Comparison of ENCODE assay signal across 9 cellular contexts in genomic region chr16:9048302-9048700, GRCh38. TPM values are rescaled to one million over a fixed set of nuclear protein-coding genes. Genes with fewer than 3 reads are reported as not detected.
A peak's percentile ranks its signal among the peaks of the same experiment; 100 is the strongest.
DNase-seq lines count a peak whose midpoint lies in the region; ATAC-seq, FAIRE-seq and TF ChIP-seq lines count a peak whose summit lies in the region.
"Had no signal": no experiment of that assay in that cellular context is flagged by ENCODE, and none has a peak within 500 bp of the region (broad histone marks: within the 10 kb centered on the region; RNA-seq: fewer than 3 reads in every experiment).

No MANE protein-coding gene starts in this region.

- H3K4me3 ChIP-seq in astrocyte (ENCODE audit: insufficient read depth, low read depth, low read length) (no peak overlapping the region), tibial artery (no peak overlapping the region)

- H3K27ac Mint-ChIP-seq in activated naive CD4-positive, alpha-beta T cell treated with anti-CD3 and anti-CD28 coated beads for 36 hours: peak overlapping the region; percentile 57
- H3K27ac Mint-ChIP-seq in astrocyte (ENCODE audit: unreplicated experiment): peak overlapping the region; percentile 98
- H3K27ac Mint-ChIP-seq: activated B cell treated with CpG ODN at 0.5 μM for 24 hours had no signal

- TF ChIP-seq POLR2A in erythroblast (IDR thresholded peaks at IDR 0.05; ENCODE audit: low read length): no peak

- H3K4me2 ChIP-seq in astrocyte (ENCODE audit: low read length): peak overlapping the region; percentile 73

- no peaks in the 10 kb centered on the region for H4K20me1 ChIP-seq in astrocyte (ENCODE audit: insufficient read depth, low read length)

- H3K9me3 ChIP-seq in astrocyte (ENCODE audit: insufficient read depth, low read depth, low read length) (no peaks in the 10 kb centered on the region), tibial artery (no peaks in the 10 kb centered on the region)

- intact Hi-C loops in activated naive CD4-positive, alpha-beta T cell treated with anti-CD3 and anti-CD28 coated beads for 36 hours (cut with micrococcal nuclease): loop anchor here (1.0 to 5.0 kb wide), 3 partner anchors 20 to 86 kb away; partner anchors contain the start of genes HAPSTR1 and USP7
- intact Hi-C loops in tibial artery (cut with DNase I; ENCODE audit: low total_unique reads): no loop called here

- TF ChIP-seq CTCF in astrocyte (IDR thresholded peaks at IDR 0.05; ENCODE audit: insufficient read depth, low read depth, low read length): no peak
- no peak for TF ChIP-seq CTCF in tibial artery (IDR thresholded peaks at IDR 0.05)

- ATAC-seq in left lobe of liver (peak; percentile 49), GM19455 (IDR thresholded peaks at IDR 0.05; ENCODE audit: unreplicated experiment) (no peak), HG03439 (IDR thresholded peaks at IDR 0.05; ENCODE audit: unreplicated experiment) (no peak)

- H3K27me3 Mint-ChIP-seq in activated naive CD4-positive, alpha-beta T cell treated with anti-CD3 and anti-CD28 coated beads for 36 hours (ENCODE audit: low read depth): no peaks in the 10 kb centered on the region
- no peaks in the 10 kb centered on the region for H3K27me3 Mint-ChIP-seq in astrocyte (ENCODE audit: low read depth, unreplicated experiment)

- no peak for DNase-seq in activated naive CD4-positive, alpha-beta T cell treated with anti-CD3 and anti-CD28 coated beads for 36 hours
- DNase-seq in activated naive CD4-positive, alpha-beta T cell treated with anti-CD3 and anti-CD28 coated beads, Interleukin-2, amount 50 U/mL, for 16 hours: no peak
- DNase-seq in astrocyte (ENCODE audit: low read depth) (peak; percentile 46), left lobe of liver (ENCODE audit: low spot score) (no peak), tibial artery (peak in 1 of 2 donors; percentile 21), erythroblast (lab: John Stamatoyannopoulos, UW) (no peak)
- DNase-seq: activated B cell treated with CpG ODN at 0.5 μM for 24 hours had no signal

- CTCF ChIA-PET in activated naive CD4-positive, alpha-beta T cell treated with anti-CD3 and anti-CD28 coated beads for 36 hours (lab: Charles Lee): interaction anchor here (1.1 to 1.8 kb wide), 3 partner anchors 15 to 45 kb away, joined by 3 to 16 read pairs (median 3); no protein-coding TSS in a partner anchor

- H3K9me3 Mint-ChIP-seq in activated naive CD4-positive, alpha-beta T cell treated with anti-CD3 and anti-CD28 coated beads for 36 hours: peaks cover 13% of the 10 kb centered on the region
- peaks cover 6% of the 10 kb centered on the region for H3K9me3 Mint-ChIP-seq in astrocyte (ENCODE audit: unreplicated experiment)

- H3K4me3 Mint-ChIP-seq in activated naive CD4-positive, alpha-beta T cell treated with anti-CD3 and anti-CD28 coated beads for 36 hours: no peak overlapping the region
- H3K4me3 Mint-ChIP-seq in astrocyte (ENCODE audit: unreplicated experiment): no peak overlapping the region
- H3K4me3 Mint-ChIP-seq: activated B cell treated with CpG ODN at 0.5 μM for 24 hours had no signal

- H3K36me3 Mint-ChIP-seq in activated naive CD4-positive, alpha-beta T cell treated with anti-CD3 and anti-CD28 coated beads for 36 hours (ENCODE audit: low read depth): peaks cover 4% of the 10 kb centered on the region
- H3K36me3 Mint-ChIP-seq in astrocyte (ENCODE audit: low read depth, unreplicated experiment): peaks cover 3% of the 10 kb centered on the region

- no peak for FAIRE-seq in astrocyte (lab: Jason Lieb, UNC)

- H3K27ac ChIP-seq in astrocyte (ENCODE audit: low read depth, low read length): peak overlapping the region; percentile 92
- H3K27ac ChIP-seq in tibial artery: peak overlapping the region; percentile 62 to 73

- H3K4me1 Mint-ChIP-seq in activated naive CD4-positive, alpha-beta T cell treated with anti-CD3 and anti-CD28 coated beads for 36 hours (ENCODE audit: low read depth): peaks cover 32% of the 10 kb centered on the region
- H3K4me1 Mint-ChIP-seq in astrocyte (ENCODE audit: low read depth, unreplicated experiment): peaks cover 22% of the 10 kb centered on the region
- H3K4me1 Mint-ChIP-seq: activated B cell treated with CpG ODN at 0.5 μM for 24 hours had no signal

- H3K36me3 ChIP-seq in astrocyte (ENCODE audit: insufficient read depth, low read length): no peaks in the 10 kb centered on the region
- H3K36me3 ChIP-seq in tibial artery: no peaks in the 10 kb centered on the region

- H3K27me3 ChIP-seq in astrocyte (ENCODE audit: insufficient read depth, low read length): no peaks in the 10 kb centered on the region
- no peaks in the 10 kb centered on the region for H3K27me3 ChIP-seq in tibial artery

- no peak overlapping the region for H2AFZ ChIP-seq in astrocyte (ENCODE audit: low read depth, low read length)

- H3K4me1 ChIP-seq in astrocyte (ENCODE audit: insufficient read depth, low read length): peaks cover 36% of the 10 kb centered on the region
- peaks cover 0 to 22% (median 11%) of the 10 kb centered on the region in 4 donors for H3K4me1 ChIP-seq in tibial artery

- no peaks in the 10 kb centered on the region for H3K79me2 ChIP-seq in astrocyte (ENCODE audit: insufficient read depth, low read length)

- peak overlapping the region; percentile 74 for H3K9ac ChIP-seq in astrocyte (ENCODE audit: low read length)

RNA-seq across cellular contexts. Expression of gene HAPSTR1, which starts 43.1 kb away (rescaled TPM):
- 10 to 100 TPM; 41.2 to 42.6 TPM for total RNA-seq in activated naive CD4-positive, alpha-beta T cell treated with anti-CD3 and anti-CD28 coated beads for 36 hours
- 97.7 and 99.5 TPM in 2 replicates for total RNA-seq in astrocyte
- 30.3 TPM for total RNA-seq in left lobe of liver
